ENCODE assay signal across 10 cellular contexts in genomic region chr17:41895617-41896016, GRCh38. TPM values are rescaled to one million over a fixed set of nuclear protein-coding genes. Genes with fewer than 3 reads are reported as not detected.
DNase-seq lines count a peak whose midpoint lies in the region; ATAC-seq and TF ChIP-seq lines count a peak whose summit lies in the region.
"Had no signal": no experiment of that assay in that cellular context is flagged by ENCODE, and none has a peak within 500 bp of the region (broad histone marks: within the 10 kb centered on the region; RNA-seq: fewer than 3 reads in every experiment).

No MANE protein-coding gene starts in this region.

- peak; percentile 89 for DNase-seq in NCI-H2227 (lab: John Stamatoyannopoulos, UW; ENCODE audit: unreplicated experiment)
- DNase-seq in esophagus muscularis mucosa (ENCODE audit: extremely low spot score) = no peak
- DNase-seq in tibial nerve (ENCODE audit: low spot score in 2 of 2) = peak in 1 of 2 donors; percentile 26
- DNase-seq in HUDEP-2 (lab: John Stamatoyannopoulos, UW; ENCODE audit: unreplicated experiment in 76 of 76) = no peak
- DNase-seq in NCI-H82 treated with DMSO at 0.1 percent for 48 hours (lab: John Stamatoyannopoulos, UW; ENCODE audit: unreplicated experiment) = no peak
- DNase-seq: T-helper 9 cell had no signal

- 43% methylated on average over 5 of the region's 5 CpGs for WGBS in esophagus muscularis mucosa
- 90 to 100% methylated on average over 1 to 4 of the region's 5 CpGs for WGBS in mesodermal cell (ENCODE audit: insufficient coverage in 2 of 2), 2 experiments
- 33 to 34% methylated on average over 5 of the region's 5 CpGs for WGBS in tibial nerve, 2 donors

- ATAC-seq in GM21526 (IDR thresholded peaks at IDR 0.05; ENCODE audit: low FRiP score, unreplicated experiment) (no peak), GM18502 (IDR thresholded peaks at IDR 0.05; ENCODE audit: poor library complexity, unreplicated experiment) (no peak)
- ATAC-seq: HCT116 had no signal

- no peaks in the 10 kb centered on the region for H3K9me3 ChIP-seq in esophagus muscularis mucosa
- no peaks in the 10 kb centered on the region for H3K9me3 ChIP-seq in mesodermal cell (ENCODE audit: control insufficient read depth, low read length)
- no peaks in the 10 kb centered on the region for H3K9me3 ChIP-seq in tibial nerve

- no peak for TF ChIP-seq EP300 in esophagus muscularis mucosa (IDR thresholded peaks at IDR 0.05)
- TF ChIP-seq EP300 in tibial nerve (IDR thresholded peaks at IDR 0.05) = no peak

- TF ChIP-seq CTCF in esophagus muscularis mucosa (IDR thresholded peaks at IDR 0.05) (no peak), tibial nerve (IDR thresholded peaks at IDR 0.05) (no peak)

- H3K27ac ChIP-seq in esophagus muscularis mucosa (replicated peaks in 1 of 4) (peak overlapping the region; percentile 53 to 78 (median 65)), mesodermal cell (ENCODE audit: low read depth, low read length, severe bottlenecking) (peak overlapping the region; percentile 46), tibial nerve (peak overlapping the region; percentile 48 to 82 (median 68))

- H3K27me3 ChIP-seq in esophagus muscularis mucosa (no peaks in the 10 kb centered on the region), tibial nerve (no peaks in the 10 kb centered on the region)

- intact Hi-C loops in esophagus muscularis mucosa (cut with DNase I) = no loop called here

- H3K4me3 ChIP-seq in esophagus muscularis mucosa = no peak overlapping the region
- no peak overlapping the region for H3K4me3 ChIP-seq in mesodermal cell (ENCODE audit: extremely low read depth, insufficient read depth, low read length, poor library complexity, severe bottlenecking)
- no peak overlapping the region for H3K4me3 ChIP-seq in tibial nerve

- H3K4me1 ChIP-seq in esophagus muscularis mucosa (peaks cover 0 to 20% (median 18%) of the 10 kb centered on the region in 4 donors), mesodermal cell (ENCODE audit: control insufficient read depth, insufficient read depth, low read length, poor library complexity, severe bottlenecking) (peaks cover 23% of the 10 kb centered on the region), tibial nerve (peaks cover 0 to 28% (median 13%) of the 10 kb centered on the region in 4 donors)

- peaks cover 43 to 99% (median 96%) of the 10 kb centered on the region in 4 donors for H3K36me3 ChIP-seq in esophagus muscularis mucosa
- H3K36me3 ChIP-seq in mesodermal cell (ENCODE audit: control insufficient read depth, insufficient read depth, low read length) = peaks cover 98% of the 10 kb centered on the region
- H3K36me3 ChIP-seq in tibial nerve = peaks cover 4 to 80% (median 24%) of the 10 kb centered on the region in 3 donors

- TF ChIP-seq POLR2A in esophagus muscularis mucosa (IDR thresholded peaks at IDR 0.05; ENCODE audit: low read depth) (no peak), tibial nerve (IDR thresholded peaks at IDR 0.05) (no peak)

RNA-seq across cellular contexts. Expression of gene ACLY, which starts 23.1 kb away (rescaled TPM):
- total RNA-seq in esophagus muscularis mucosa = 10 to 100 TPM; 52.3 to 87.7 (median 71.3) TPM
- 278 TPM for polyA plus RNA-seq in mesodermal cell (2013, experiment 1 of 2)
- polyA plus RNA-seq in mesodermal cell (2013, experiment 2 of 2) = 242 TPM
- total RNA-seq in tibial nerve = 100 to 1,000 TPM in 1 of 4 donors, 10 to 100 TPM in 3; 62.8 to 102 (median 72.6) TPM

RNA-seq across cellular contexts. Expression of gene KLHL11, which starts 30.4 kb away (rescaled TPM):
- total RNA-seq in esophagus muscularis mucosa = 10 to 100 TPM; 12.4 to 24.2 (median 17.2) TPM
- 4.6 TPM for polyA plus RNA-seq in mesodermal cell (2013, experiment 1 of 2)
- polyA plus RNA-seq in mesodermal cell (2013, experiment 2 of 2) = 4.8 TPM
- total RNA-seq in tibial nerve = 10 to 100 TPM; 27.3 to 42.2 (median 32.7) TPM

RNA-seq across cellular contexts. Expression of gene ODAD4, which starts 34.8 kb away (rescaled TPM):
- total RNA-seq in esophagus muscularis mucosa (1 to 10 TPM in 2 of 4 donors, under 1 TPM in 2; 0.33 to 1.7 (median 1.1) TPM), tibial nerve (1 to 10 TPM; 3.7 to 5.4 (median 5.2) TPM)
- polyA plus RNA-seq in mesodermal cell (2013, experiment 1 of 2) = 2.9 TPM
- 2.3 TPM for polyA plus RNA-seq in mesodermal cell (2013, experiment 2 of 2)

RNA-seq across cellular contexts. Expression of gene KLHL10, which starts 58.0 kb away (rescaled TPM):
- 1 to 10 TPM; 1.7 to 3.0 (median 2.7) TPM for total RNA-seq in esophagus muscularis mucosa
- 0.41 TPM for polyA plus RNA-seq in mesodermal cell (2013, experiment 1 of 2)
- not detected for polyA plus RNA-seq in mesodermal cell (2013, experiment 2 of 2)
- total RNA-seq in tibial nerve = not detected

RNA-seq across cellular contexts. Expression of gene NT5C3B, which starts 59.6 kb away (rescaled TPM):
- total RNA-seq in esophagus muscularis mucosa = 10 to 100 TPM; 64.8 to 95.6 (median 70.1) TPM
- 72.1 TPM for polyA plus RNA-seq in mesodermal cell (2013, experiment 1 of 2)
- 61.6 TPM for polyA plus RNA-seq in mesodermal cell (2013, experiment 2 of 2)
- 10 to 100 TPM; 31.0 to 77.1 (median 33.0) TPM for total RNA-seq in tibial nerve
